Comparison of ENCODE assay signal across 4 cellular contexts in the genomic region with DNA sequence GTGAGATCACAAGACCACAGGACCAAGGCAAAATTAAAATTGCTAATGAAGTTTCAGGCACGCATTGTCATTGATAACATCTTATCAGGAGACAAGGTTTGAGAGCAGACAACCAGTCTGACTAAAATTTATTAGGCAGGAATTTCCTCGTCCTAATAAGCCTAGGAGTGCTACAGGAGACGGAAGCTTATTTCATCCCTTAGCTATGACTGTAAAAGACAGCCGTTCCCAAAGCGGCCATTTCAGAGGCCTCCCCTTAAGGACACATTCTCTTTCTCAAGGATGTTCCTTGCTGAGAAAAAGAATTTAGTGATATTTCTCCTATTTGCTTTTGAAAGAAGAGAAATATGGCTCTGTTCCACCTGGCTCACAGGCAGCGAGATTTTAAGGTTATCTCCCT. TPM values are rescaled to one million over a fixed set of nuclear protein-coding genes. Genes with fewer than 3 reads are reported as not detected.
DNase-seq lines count a peak whose midpoint lies in the region; ATAC-seq, FAIRE-seq and TF ChIP-seq lines count a peak whose summit lies in the region.
"Not testable (repeated sequence)": the region's sequence is repeated elsewhere in the genome, so short reads cannot be mapped to it uniquely, and the experiment has no call there.

No MANE protein-coding gene starts in this region.

- in situ Hi-C loops in GM12878 (cut with MboI) = not testable (repeated sequence)

- not testable (repeated sequence) for ATAC-seq in GM23338, GM12878

- H3K36me3 Mint-ChIP-seq in GM23338 (ENCODE audit: low read depth) = peaks cover 76% of the 10 kb centered on the region

- SMC1A ChIA-PET in GM12878 (lab: Charles Lee; ENCODE audit: uncharacterized antibody, unreplicated experiment) = not testable (repeated sequence)

- not testable (repeated sequence) for TF ChIP-seq RAD21 in GM12878 (IDR thresholded peaks at IDR 0.05; ENCODE audit: insufficient read depth, low read depth, low read length)

- BruUV-seq in GM12878 (replicated peaks; lab: Mats Ljungman, UMichigan) = not testable (repeated sequence)

- H3K79me2 ChIP-seq in GM23338 (replicated peaks; ENCODE audit: insufficient read depth); GM12878 (ENCODE audit: control insufficient read depth, insufficient read depth, low read length): not testable (repeated sequence)

- WGBS in GM12878 (ENCODE audit: insufficient coverage, insufficient replicate concordance, low lambda C conversion rate, missing lambda C conversion rate) = 96% methylated on average over 6 of the region's 6 CpGs

- POLR2A ChIA-PET in HEK293 (lab: Yijun Ruan, JAX); GM12878 (lab: Charles Lee): not testable (repeated sequence)

- not testable (repeated sequence) for TF ChIP-seq EP300 in GM12878 (IDR thresholded peaks at IDR 0.05; ENCODE audit: borderline replicate concordance in 1 of 2, control insufficient read depth in 1 of 2, low read depth in 2 of 2, low read length in 2 of 2)

- not testable (repeated sequence) for H3F3A ChIP-seq in GM23338 (replicated peaks; ENCODE audit: low read depth)

- RAD21 ChIA-PET in GM12878 (lab: Charles Lee; ENCODE audit: unreplicated experiment) = interaction anchor here (0.7 kb wide), 1 partner anchor 62 kb away, joined by 3 read pairs; no protein-coding TSS in a partner anchor

- H3K4me1 ChIP-seq in GM23338 (ENCODE audit: insufficient read depth); HEK293 (ENCODE audit: control insufficient read depth, insufficient read depth, low read length); GM12878 (ENCODE audit: control insufficient read depth, insufficient read depth, low read length): not testable (repeated sequence)

- TF ChIP-seq POLR2A in GM12878 (IDR thresholded peaks at IDR 0.05; ENCODE audit: low read depth, low read length); erythroblast (IDR thresholded peaks at IDR 0.05; ENCODE audit: low read length): not testable (repeated sequence)

- not testable (repeated sequence) for H3K4me3 Mint-ChIP-seq in GM23338

- TF ChIP-seq CTCF in GM23338 (conservative IDR thresholded peaks at IDR 0.05; ENCODE audit: low read depth in 2 of 2); HEK293 (tag by site-specific recombination; IDR thresholded peaks at IDR 0.05); GM12878 (IDR thresholded peaks at IDR 0.05 in 2 of 3, conservative IDR thresholded peaks at IDR 0.05 in 1 of 3; ENCODE audit: control insufficient read depth in 2 of 3, extremely low read depth in 1 of 3, insufficient read depth in 1 of 3, low read depth in 3 of 3, low read length in 3 of 3): not testable (repeated sequence)

- H3K9me3 ChIP-seq in HEK293 (ENCODE audit: control insufficient read depth, insufficient read depth, low read depth, low read length); GM12878 (replicated peaks; ENCODE audit: control insufficient read depth, insufficient read depth, low read length): not testable (repeated sequence)

- H3K9me3 Mint-ChIP-seq in GM23338 = peaks cover 53% of the 10 kb centered on the region

- H3K4me1 Mint-ChIP-seq in GM23338 = not testable (repeated sequence)

- H3K36me3 ChIP-seq in GM23338 (ENCODE audit: insufficient read depth) = peaks cover 35% of the 10 kb centered on the region
- H3K36me3 ChIP-seq in HEK293 (ENCODE audit: control insufficient read depth in 2 of 2, insufficient read depth in 1 of 2, low read length in 2 of 2) = peaks cover 4 to 23% of the 10 kb centered on the region in 2 experiments; a peak in 1 of 3 replicates
- not testable (repeated sequence) for H3K36me3 ChIP-seq in GM12878 (ENCODE audit: control insufficient read depth in 2 of 2, insufficient read depth in 2 of 2, low read length in 1 of 2)

- H4K20me1 ChIP-seq in GM23338 (replicated peaks; ENCODE audit: insufficient read depth); GM12878 (ENCODE audit: control insufficient read depth, insufficient read depth): not testable (repeated sequence)

- not testable (repeated sequence) for H3K27me3 ChIP-seq in GM23338 (ENCODE audit: insufficient read depth); GM12878 (replicated peaks in 1 of 2; ENCODE audit: control insufficient read depth in 2 of 2, insufficient read depth in 2 of 2, low read length in 1 of 2)

- FAIRE-seq in GM12878 (lab: Jason Lieb, UNC) = not testable (repeated sequence)

- H3K4me2 ChIP-seq in GM23338; GM12878 (ENCODE audit: control insufficient read depth, insufficient read depth): not testable (repeated sequence)

- H3K4me3 ChIP-seq in GM23338; HEK293 (ENCODE audit: low read depth, low read length); GM12878: not testable (repeated sequence)

- not testable (repeated sequence) for H3K27me3 Mint-ChIP-seq in GM23338 (ENCODE audit: insufficient read depth, low read depth, poor library complexity)

- DNase-seq in GM23338 (ENCODE audit: low spot score) (peak; percentile 3), erythroblast (lab: John Stamatoyannopoulos, UW) (peak; percentile 1 to 2)
- DNase-seq in GM12878 (ENCODE audit: low read depth, low spot score) = not testable (repeated sequence)

- CTCF ChIA-PET in HEK293 (lab: Yijun Ruan, JAX) = interaction anchor here (0.6 to 1.0 kb wide), 2 partner anchors 19 to 49 kb away, joined by 3 read pairs; no protein-coding TSS in a partner anchor
- CTCF ChIA-PET in GM12878 (lab: Yijun Ruan, JAX) = not testable (repeated sequence)

- intact Hi-C loops in GM12878 (cut with micrococcal nuclease; ENCODE audit: unreplicated experiment) = not testable (repeated sequence)

- H3K9ac ChIP-seq in GM12878 (ENCODE audit: control insufficient read depth, insufficient read depth, low read length) = not testable (repeated sequence)

- not testable (repeated sequence) for H3K27ac Mint-ChIP-seq in GM23338

- H2AFZ ChIP-seq in GM23338; GM12878 (ENCODE audit: control insufficient read depth, low read depth, low read length): not testable (repeated sequence)

- not testable (repeated sequence) for H3K9me2 ChIP-seq in GM23338 (ENCODE audit: insufficient read depth)

- not testable (repeated sequence) for H3K27ac ChIP-seq in GM23338 (ENCODE audit: low read depth); HEK293 (ENCODE audit: extremely low read depth, low read depth, low read length); GM12878 (ENCODE audit: control insufficient read depth, insufficient read depth)

TF ChIP-seq in HEK293, 187 proteins besides CTCF, POLR2A, EP300 and RAD21:
- TF ChIP-seq SETDB1 (IDR thresholded peaks at IDR 0.05; ENCODE audit: insufficient read length, low read length) = peak; percentile 68

TF ChIP-seq in GM12878, 131 proteins besides CTCF, POLR2A, EP300 and RAD21:
- TF ChIP-seq CBX5 (IDR thresholded peaks at IDR 0.05; ENCODE audit: low read depth) = peak; percentile 42; the same call in 1 of the 2 replicates

RNA-seq across cellular contexts. Expression of gene LANCL1, which starts 49.2 kb away (rescaled TPM):
- 36.8 and 41.1 TPM in 2 replicates for total RNA-seq in GM23338 (2014; rRNA removed; shearing (Covaris generic))
- polyA plus RNA-seq in GM23338 (2016; fragmentation: Nextera tagmentation; extraction: Ambion mirVana) (10.8 and 13.4 TPM in 2 replicates), GM12878 (2011; rRNA removed) (79.1 and 90.1 TPM in 2 replicates), GM12878 (2014; fragmentation: Illumina TruSeq; extraction: Trizol) (33.6 and 38.3 TPM in 2 replicates), GM12878 (2014; fragmentation: Nextera tagmentation; extraction: Ambion mirVana) (10 to 100 TPM; 13.6 to 18.4 TPM), GM12878 (2014; rRNA removed) (21.2 and 22.9 TPM in 2 replicates), GM12878 (2016; fragmentation: Nextera tagmentation; extraction: Ambion mirVana) (10 to 100 TPM; 31.7 to 33.6 TPM)
- total RNA-seq in GM12878 (2013; cell fraction: nucleolus; rRNA removed) = 27.5 and 30.4 TPM in 2 replicates
- total RNA-seq in GM12878 (2014; rRNA removed) (16.1 and 21.0 TPM in 2 replicates), GM12878 (2014; rRNA removed; fragmentation: Illumina TruSeq; extraction: Trizol) (22.9 and 26.1 TPM in 2 replicates), GM12878 (2021) (30.9 and 33.4 TPM in 2 replicates)
- 13.7 TPM for polyA plus RNA-seq in GM12878 (2011; ENCODE audit: low read depth)
- polyA plus RNA-seq in GM12878 (2011; cell fraction: cytosol; rRNA removed) = 48.3 and 62.4 TPM in 2 replicates
- 38.0 and 44.0 TPM in 2 replicates for polyA plus RNA-seq in GM12878 (2011; cell fraction: nucleus; rRNA removed)
- polyA plus RNA-seq in GM12878 (2012) = 12.9 and 15.7 TPM in 2 replicates
- 72.9 and 78.3 TPM in 2 replicates for polyA minus RNA-seq in GM12878 (2011; rRNA and poly(A)+ RNA removed)
- 28.5 and 28.8 TPM in 2 replicates for polyA minus RNA-seq in GM12878 (2011; cell fraction: cytosol; rRNA and poly(A)+ RNA removed)
- 16.7 and 17.3 TPM in 2 replicates for polyA minus RNA-seq in GM12878 (2011; cell fraction: nucleus; rRNA and poly(A)+ RNA removed)
